ENCODE assay signal across 1 cellular context in the genomic region with DNA sequence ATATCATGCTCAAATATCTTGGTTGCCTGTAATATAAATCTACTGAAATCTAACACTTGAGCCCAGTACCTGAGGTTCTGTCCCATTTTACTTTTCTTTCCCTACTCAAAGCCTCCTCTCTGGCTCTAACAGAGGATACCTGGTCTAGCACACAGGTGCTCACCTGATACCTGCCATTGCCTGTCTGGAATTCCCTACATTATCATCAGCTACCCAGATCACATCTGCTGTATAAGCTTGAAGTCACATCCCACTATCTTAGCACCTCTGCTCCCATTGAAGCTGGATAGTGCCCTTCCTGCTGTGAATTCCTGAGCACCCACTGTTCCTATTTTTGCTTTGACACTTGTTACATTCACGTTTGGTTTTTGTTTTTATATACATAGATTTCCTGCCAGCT.
TF ChIP-seq lines count a peak whose summit lies in the region.

No MANE protein-coding gene starts in this region.

TF ChIP-seq in GM23338, 12 proteins besides CTCF, POLR2A, EP300 and RAD21 (continued from another document):
- TF ChIP-seq, protein P1, sequence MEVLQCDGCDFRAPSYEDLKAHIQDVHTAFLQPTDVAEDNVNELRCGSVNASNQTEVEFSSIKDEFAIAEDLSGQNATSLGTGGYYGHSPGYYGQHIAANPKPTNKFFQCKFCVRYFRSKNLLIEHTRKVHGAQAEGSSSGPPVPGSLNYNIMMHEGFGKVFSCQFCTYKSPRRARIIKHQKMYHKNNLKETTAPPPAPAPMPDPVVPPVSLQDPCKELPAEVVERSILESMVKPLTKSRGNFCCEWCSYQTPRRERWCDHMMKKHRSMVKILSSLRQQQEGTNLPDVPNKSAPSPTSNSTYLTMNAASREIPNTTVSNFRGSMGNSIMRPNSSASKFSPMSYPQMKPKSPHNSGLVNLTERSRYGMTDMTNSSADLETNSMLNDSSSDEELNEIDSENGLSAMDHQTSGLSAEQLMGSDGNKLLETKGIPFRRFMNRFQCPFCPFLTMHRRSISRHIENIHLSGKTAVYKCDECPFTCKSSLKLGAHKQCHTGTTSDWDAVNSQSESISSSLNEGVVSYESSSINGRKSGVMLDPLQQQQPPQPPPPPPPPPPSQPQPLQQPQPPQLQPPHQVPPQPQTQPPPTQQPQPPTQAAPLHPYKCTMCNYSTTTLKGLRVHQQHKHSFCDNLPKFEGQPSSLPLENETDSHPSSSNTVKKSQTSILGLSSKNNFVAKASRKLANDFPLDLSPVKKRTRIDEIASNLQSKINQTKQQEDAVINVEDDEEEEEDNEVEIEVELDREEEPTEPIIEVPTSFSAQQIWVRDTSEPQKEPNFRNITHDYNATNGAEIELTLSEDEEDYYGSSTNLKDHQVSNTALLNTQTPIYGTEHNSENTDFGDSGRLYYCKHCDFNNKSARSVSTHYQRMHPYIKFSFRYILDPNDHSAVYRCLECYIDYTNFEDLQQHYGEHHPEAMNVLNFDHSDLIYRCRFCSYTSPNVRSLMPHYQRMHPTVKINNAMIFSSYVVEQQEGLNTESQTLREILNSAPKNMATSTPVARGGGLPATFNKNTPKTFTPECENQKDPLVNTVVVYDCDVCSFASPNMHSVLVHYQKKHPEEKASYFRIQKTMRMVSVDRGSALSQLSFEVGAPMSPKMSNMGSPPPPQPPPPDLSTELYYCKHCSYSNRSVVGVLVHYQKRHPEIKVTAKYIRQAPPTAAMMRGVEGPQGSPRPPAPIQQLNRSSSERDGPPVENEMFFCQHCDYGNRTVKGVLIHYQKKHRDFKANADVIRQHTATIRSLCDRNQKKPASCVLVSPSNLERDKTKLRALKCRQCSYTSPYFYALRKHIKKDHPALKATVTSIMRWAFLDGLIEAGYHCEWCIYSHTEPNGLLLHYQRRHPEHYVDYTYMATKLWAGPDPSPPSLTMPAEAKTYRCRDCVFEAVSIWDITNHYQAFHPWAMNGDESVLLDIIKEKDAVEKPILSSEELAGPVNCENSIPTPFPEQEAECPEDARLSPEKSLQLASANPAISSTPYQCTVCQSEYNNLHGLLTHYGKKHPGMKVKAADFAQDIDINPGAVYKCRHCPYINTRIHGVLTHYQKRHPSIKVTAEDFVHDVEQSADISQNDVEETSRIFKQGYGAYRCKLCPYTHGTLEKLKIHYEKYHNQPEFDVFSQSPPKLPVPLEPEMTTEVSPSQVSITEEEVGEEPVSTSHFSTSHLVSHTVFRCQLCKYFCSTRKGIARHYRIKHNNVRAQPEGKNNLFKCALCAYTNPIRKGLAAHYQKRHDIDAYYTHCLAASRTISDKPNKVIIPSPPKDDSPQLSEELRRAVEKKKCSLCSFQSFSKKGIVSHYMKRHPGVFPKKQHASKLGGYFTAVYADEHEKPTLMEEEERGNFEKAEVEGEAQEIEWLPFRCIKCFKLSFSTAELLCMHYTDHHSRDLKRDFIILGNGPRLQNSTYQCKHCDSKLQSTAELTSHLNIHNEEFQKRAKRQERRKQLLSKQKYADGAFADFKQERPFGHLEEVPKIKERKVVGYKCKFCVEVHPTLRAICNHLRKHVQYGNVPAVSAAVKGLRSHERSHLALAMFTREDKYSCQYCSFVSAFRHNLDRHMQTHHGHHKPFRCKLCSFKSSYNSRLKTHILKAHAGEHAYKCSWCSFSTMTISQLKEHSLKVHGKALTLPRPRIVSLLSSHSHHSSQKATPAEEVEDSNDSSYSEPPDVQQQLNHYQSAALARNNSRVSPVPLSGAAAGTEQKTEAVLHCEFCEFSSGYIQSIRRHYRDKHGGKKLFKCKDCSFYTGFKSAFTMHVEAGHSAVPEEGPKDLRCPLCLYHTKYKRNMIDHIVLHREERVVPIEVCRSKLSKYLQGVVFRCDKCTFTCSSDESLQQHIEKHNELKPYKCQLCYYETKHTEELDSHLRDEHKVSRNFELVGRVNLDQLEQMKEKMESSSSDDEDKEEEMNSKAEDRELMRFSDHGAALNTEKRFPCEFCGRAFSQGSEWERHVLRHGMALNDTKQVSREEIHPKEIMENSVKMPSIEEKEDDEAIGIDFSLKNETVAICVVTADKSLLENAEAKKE (CRISPR knock-in tag; IDR thresholded peaks at IDR 0.05): no peak
- TF ChIP-seq STAT1 (IDR thresholded peaks at IDR 0.05; ENCODE audit: unreplicated experiment) (no peak), NANOG (IDR thresholded peaks at IDR 0.05; ENCODE audit: borderline replicate concordance) (no peak)
